Comparison of ENCODE assay signal across 9 cellular contexts in genomic region chr19:38180071-38180470, GRCh38.
"Had no signal": no experiment of that assay in that cellular context is flagged by ENCODE, and none has a peak within 500 bp of the region (broad histone marks: within the 10 kb centered on the region; RNA-seq: fewer than 3 reads in every experiment).

No MANE protein-coding gene starts in this region.

- DNase-seq: H9, HCEC 1CT, HFFc6, Kasumi-1, KG1 had no signal

- ATAC-seq: GM23338 had no signal

- FAIRE-seq: H1, H54, HTR-8/SVneo had no signal

- H2AFZ ChIP-seq: GM23338 had no signal

- H3K4me3 ChIP-seq: GM23338 had no signal

- H3K4me2 ChIP-seq: GM23338 had no signal
